In genomic region chr2:28406276-28407096, GRCh38 we compare ENCODE assay signal across 9 cellular contexts. TPM values are rescaled to one million over a fixed set of nuclear protein-coding genes. Genes with fewer than 3 reads are reported as not detected.
DNase-seq lines count a peak whose midpoint lies in the region; ATAC-seq and TF ChIP-seq lines count a peak whose summit lies in the region.
"Had no signal": no experiment of that assay in that cellular context is flagged by ENCODE, and none has a peak within 500 bp of the region (broad histone marks: within the 10 kb centered on the region; RNA-seq: fewer than 3 reads in every experiment).

No MANE protein-coding gene starts in this region.

- TF ChIP-seq CTCF in AG09309 (IDR thresholded peaks at IDR 0.05; ENCODE audit: control insufficient read depth, insufficient read depth, low read depth, low read length, missing control alignments) (peak; percentile 14), MCF 10A (IDR thresholded peaks at IDR 0.05; ENCODE audit: unreplicated experiment) (no peak)

- H3K4me3 Mint-ChIP-seq in MCF 10A (ENCODE audit: unreplicated experiment), result no peak overlapping the region
- H3K4me3 Mint-ChIP-seq in naive thymus-derived CD4-positive, alpha-beta T cell, result peak overlapping the region in 1 of 10 donors; percentile 47
- H3K4me3 Mint-ChIP-seq: naive B cell had no signal

- no peaks in the 10 kb centered on the region for H3K9me3 ChIP-seq in naive thymus-derived CD4-positive, alpha-beta T cell (ENCODE audit: control insufficient read depth in 2 of 3, low read length in 3 of 3)

- H3K27ac ChIP-seq in naive thymus-derived CD4-positive, alpha-beta T cell (ENCODE audit: low read depth, low read length), result no peak overlapping the region

- peak; percentile 77 for ATAC-seq in naive thymus-derived CD4-positive, alpha-beta T cell
- ATAC-seq in GM21737 (IDR thresholded peaks at IDR 0.05; ENCODE audit: unreplicated experiment), result no peak
- no peak for ATAC-seq in GM21367 (IDR thresholded peaks at IDR 0.05; ENCODE audit: unreplicated experiment)

- H3K27me3 ChIP-seq in naive thymus-derived CD4-positive, alpha-beta T cell (ENCODE audit: control insufficient read depth in 2 of 2, insufficient read depth in 2 of 2, low read length in 2 of 2), result no peaks in the 10 kb centered on the region

- no peaks in the 10 kb centered on the region for H3K36me3 Mint-ChIP-seq in MCF 10A (ENCODE audit: insufficient read depth, unreplicated experiment)
- H3K36me3 Mint-ChIP-seq in naive thymus-derived CD4-positive, alpha-beta T cell, result peaks cover 0 to 49% (median 0%) of the 10 kb centered on the region in 5 donors
- H3K36me3 Mint-ChIP-seq: naive B cell had no signal

- H3K4me1 ChIP-seq in naive thymus-derived CD4-positive, alpha-beta T cell (ENCODE audit: control insufficient read depth in 2 of 2, insufficient read depth in 2 of 2, low read length in 2 of 2), result peaks cover 39 to 63% of the 10 kb centered on the region in 2 donors

- DNase-seq in AG09309 (ENCODE audit: low read depth) (no peak), T-helper 1 cell (peak in 4 of 5 donors; percentile 30 to 63 (median 59)), MCF 10A (ENCODE audit: unreplicated experiment) (peak; percentile 75), NCI-H1417 treated with DMSO at 0.1 percent for 48 hours (lab: John Stamatoyannopoulos, UW) (no peak), DMS79 (lab: John Stamatoyannopoulos, UW) (no peak)
- peak in 3 of 9 donors; percentile 19 to 46 (median 43) for DNase-seq in naive thymus-derived CD4-positive, alpha-beta T cell
- DNase-seq: naive B cell had no signal

- BruUV-seq in MCF 10A (replicated peaks; lab: Mats Ljungman, UMichigan), result no TSS peak

- H3K9me3 Mint-ChIP-seq in MCF 10A (ENCODE audit: unreplicated experiment), result no peaks in the 10 kb centered on the region
- H3K9me3 Mint-ChIP-seq in naive thymus-derived CD4-positive, alpha-beta T cell, result no peaks in the 10 kb centered on the region
- H3K9me3 Mint-ChIP-seq: naive B cell had no signal

- H3K27ac Mint-ChIP-seq in MCF 10A (ENCODE audit: low read depth, unreplicated experiment), result peak overlapping the region; percentile 85
- H3K27ac Mint-ChIP-seq in naive thymus-derived CD4-positive, alpha-beta T cell, result peak overlapping the region in 7 of 9 donors; percentile 48 to 88 (median 75)

- POLR2A ChIA-PET in MCF 10A (lab: Yijun Ruan, JAX), result interaction anchor here (0.6 to 5.5 kb wide), 7 partner anchors 9 to 1855 kb away, joined by 3 to 53 read pairs (median 4); no protein-coding TSS in a partner anchor
- POLR2A ChIA-PET in naive thymus-derived CD4-positive, alpha-beta T cell (lab: Charles Lee), result interaction anchor here (0.6 kb wide), 1 partner anchor 8 kb away, joined by 5 read pairs; no protein-coding TSS in a partner anchor

- H3K4me3 ChIP-seq in AG09309 (ENCODE audit: control insufficient read depth, low read depth, low read length), result no peak overlapping the region
- no peak overlapping the region for H3K4me3 ChIP-seq in naive thymus-derived CD4-positive, alpha-beta T cell (ENCODE audit: low read length)

- H3K27me3 Mint-ChIP-seq in MCF 10A (ENCODE audit: insufficient read depth, unreplicated experiment), result no peaks in the 10 kb centered on the region
- H3K27me3 Mint-ChIP-seq in naive thymus-derived CD4-positive, alpha-beta T cell, result no peaks in the 10 kb centered on the region

- intact Hi-C loops in MCF 10A (cut with micrococcal nuclease), result loop anchor here (2.0 to 5.0 kb wide), 2 partner anchors 46 to 346 kb away; partner anchors contain the start of gene PPP1CB
- intact Hi-C loops in naive thymus-derived CD4-positive, alpha-beta T cell (cut with micrococcal nuclease), result no loop called here

- H3K4me1 Mint-ChIP-seq in MCF 10A (ENCODE audit: insufficient read depth, unreplicated experiment), result peaks cover 40% of the 10 kb centered on the region
- peaks cover 50 to 81% (median 56%) of the 10 kb centered on the region in 7 donors for H3K4me1 Mint-ChIP-seq in naive thymus-derived CD4-positive, alpha-beta T cell

- CTCF ChIA-PET in MCF 10A (lab: Yijun Ruan, JAX), result interaction anchor here (0.6 to 1.0 kb wide), 2 partner anchors 598 to 651 kb away, joined by 3 to 5 read pairs; no protein-coding TSS in a partner anchor
- CTCF ChIA-PET in naive thymus-derived CD4-positive, alpha-beta T cell (lab: Charles Lee), result no interaction called here

- H3K36me3 ChIP-seq in naive thymus-derived CD4-positive, alpha-beta T cell (ENCODE audit: control insufficient read depth in 2 of 3, insufficient read depth in 3 of 3, low read length in 3 of 3), result peaks cover 0 to 9% (median 0%) of the 10 kb centered on the region in 3 experiments

RNA-seq across cellular contexts. Expression of gene FOSL2, which starts 13.8 kb away (rescaled TPM):
- 122 and 141 TPM in 2 replicates for total RNA-seq in MCF 10A (2022)
- 100 to 1,000 TPM in 1 of 5 experiments, 10 to 100 TPM in 2, 1 to 10 TPM in 1, under 1 TPM in 1; 0.81 to 251 (median 33.9) TPM for total RNA-seq in naive thymus-derived CD4-positive, alpha-beta T cell
- polyA plus RNA-seq in naive thymus-derived CD4-positive, alpha-beta T cell, result 1 to 10 TPM in 1 of 2 donors, under 1 TPM in 1; 0.25 to 1.3 TPM

Comparison
In these comparisons a context has a peak if more than half of its experiments do, and no peak if none do; other contexts are left out.
1. DNase-seq: peak in T-helper 1 cell (4 of 5) and MCF 10A (single experiment); none in AG09309 (single experiment), NCI-H1417 treated with DMSO at 0.1 percent for 48 hours (single experiment) and DMS79 (single experiment).